In genomic region chr6:149160943-149161342, GRCh38 we compare ENCODE assay signal across 13 cellular contexts.
DNase-seq lines count a peak whose midpoint lies in the region; ATAC-seq and TF ChIP-seq lines count a peak whose summit lies in the region.
"Had no signal": no experiment of that assay in that cellular context is flagged by ENCODE, and none has a peak within 500 bp of the region (broad histone marks: within the 10 kb centered on the region; RNA-seq: fewer than 3 reads in every experiment).

No MANE protein-coding gene starts in this region.

- H2AFZ ChIP-seq in PC-3 (ENCODE audit: low read length): no peak overlapping the region
- H2AFZ ChIP-seq: GM23338 had no signal

- no peaks in the 10 kb centered on the region for H3K9me3 ChIP-seq in PC-3 (ENCODE audit: low read length)

- H4K20me1 ChIP-seq in PC-3 (ENCODE audit: low read length): no peaks in the 10 kb centered on the region
- H4K20me1 ChIP-seq: BLaER1 treated with 17β-estradiol and CSF1 and Interleukin-3, amounts not matched to agents 10 nM and 100 nM had no signal

- no peaks in the 10 kb centered on the region for H3K9me3 Mint-ChIP-seq in Calu3 (ENCODE audit: low read depth, unreplicated experiment)
- H3K9me3 Mint-ChIP-seq in stimulated activated naive B cell treated with anti-CD40 and anti-IgM and Interleukin-4, amounts not matched to agents 10 μg/mL and 1 μg/mL and 100 μg/mL, for 72 hours: no peaks in the 10 kb centered on the region
- H3K9me3 Mint-ChIP-seq: CD8-positive, alpha-beta T cell; GM23338 had no signal

- H3K4me1 ChIP-seq in PC-3 (ENCODE audit: insufficient read depth, low read length): 0 out of 2 replicates have a peak, but pooled peaks cover under 1% of the 10 kb centered on the region

- H3K27me3 Mint-ChIP-seq in Calu3 (ENCODE audit: unreplicated experiment): no peaks in the 10 kb centered on the region
- no peaks in the 10 kb centered on the region for H3K27me3 Mint-ChIP-seq in stimulated activated naive B cell treated with anti-CD40 and anti-IgM and Interleukin-4, amounts not matched to agents 10 μg/mL and 1 μg/mL and 100 μg/mL, for 72 hours
- H3K27me3 Mint-ChIP-seq: B cell had no signal

- no peaks in the 10 kb centered on the region for H3F3A ChIP-seq in PC-3 (ENCODE audit: low read length, unreplicated experiment)

- H3K27ac Mint-ChIP-seq in Calu3 (ENCODE audit: unreplicated experiment): no peak overlapping the region
- no peak overlapping the region for H3K27ac Mint-ChIP-seq in stimulated activated naive B cell treated with anti-CD40 and anti-IgM and Interleukin-4, amounts not matched to agents 10 μg/mL and 1 μg/mL and 100 μg/mL, for 72 hours
- H3K27ac Mint-ChIP-seq: B cell; CD8-positive, alpha-beta T cell; GM23338 had no signal

- no peak overlapping the region for H3K27ac ChIP-seq in PC-3 (ENCODE audit: low read length)
- H3K27ac ChIP-seq: BLaER1 treated with 17β-estradiol and CSF1 and Interleukin-3, amounts not matched to agents 10 nM and 100 nM had no signal

- CTCF ChIA-PET in Calu3 (lab: Charles Lee): no interaction called here
- CTCF ChIA-PET in PC-3 (lab: Charles Lee): no interaction called here

- no peak overlapping the region for H3K4me3 Mint-ChIP-seq in Calu3 (ENCODE audit: low read depth, unreplicated experiment)
- no peak overlapping the region for H3K4me3 Mint-ChIP-seq in stimulated activated naive B cell treated with anti-CD40 and anti-IgM and Interleukin-4, amounts not matched to agents 10 μg/mL and 1 μg/mL and 100 μg/mL, for 72 hours
- H3K4me3 Mint-ChIP-seq: B cell; CD8-positive, alpha-beta T cell; GM23338 had no signal

- DNase-seq in Calu3 (peak; percentile 4), HT-29 (ENCODE audit: low spot score) (peak; percentile 33), PC-3 (peak; percentile 10), iris pigment epithelial cell (ENCODE audit: low read depth) (peak; percentile 34)
- DNase-seq in effector CD4-positive, alpha-beta T cell: no peak
- DNase-seq in stimulated activated naive B cell treated with anti-CD40 and anti-IgM and Interleukin-4, amounts not matched to agents 10 μg/mL and 1 μg/mL and 100 μg/mL, for 72 hours: no peak
- DNase-seq: CD8-positive, alpha-beta T cell; COR-L47; HCEC 1CT had no signal

- no peak overlapping the region for H3K4me3 ChIP-seq in PC-3 (ENCODE audit: low read length)
- H3K4me3 ChIP-seq: BLaER1 treated with 17β-estradiol and CSF1 and Interleukin-3, amounts not matched to agents 10 nM and 100 nM; GM23338 had no signal

- POLR2A ChIA-PET in PC-3 (lab: Charles Lee; ENCODE audit: unreplicated experiment): no interaction called here

- no peak overlapping the region for H3K4me2 ChIP-seq in PC-3 (ENCODE audit: low read length)
- H3K4me2 ChIP-seq: BLaER1 treated with 17β-estradiol and CSF1 and Interleukin-3, amounts not matched to agents 10 nM and 100 nM; GM23338 had no signal

- H3K36me3 Mint-ChIP-seq in Calu3 (ENCODE audit: insufficient read depth, unreplicated experiment): no peaks in the 10 kb centered on the region
- H3K36me3 Mint-ChIP-seq in stimulated activated naive B cell treated with anti-CD40 and anti-IgM and Interleukin-4, amounts not matched to agents 10 μg/mL and 1 μg/mL and 100 μg/mL, for 72 hours: no peaks in the 10 kb centered on the region
- H3K36me3 Mint-ChIP-seq: CD8-positive, alpha-beta T cell had no signal

- BruUV-seq in Calu3 (replicated peaks; lab: Mats Ljungman, UMichigan) (no TSS peak), PC-3 (replicated peaks; lab: Mats Ljungman, UMichigan) (no TSS peak)

- no peaks in the 10 kb centered on the region for H3K9me2 ChIP-seq in PC-3 (replicated peaks; ENCODE audit: low read length)

- H3K79me2 ChIP-seq in PC-3 (ENCODE audit: low read length): no peaks in the 10 kb centered on the region

- no peaks in the 10 kb centered on the region for H3K36me3 ChIP-seq in PC-3 (ENCODE audit: low read depth, low read length)
- H3K36me3 ChIP-seq: BLaER1 treated with 17β-estradiol and CSF1 and Interleukin-3, amounts not matched to agents 10 nM and 100 nM had no signal

- H3K4me1 Mint-ChIP-seq in Calu3 (ENCODE audit: low read depth, unreplicated experiment): peaks cover 7% of the 10 kb centered on the region
- peaks cover 4 to 7% of the 10 kb centered on the region in 2 donors for H3K4me1 Mint-ChIP-seq in stimulated activated naive B cell treated with anti-CD40 and anti-IgM and Interleukin-4, amounts not matched to agents 10 μg/mL and 1 μg/mL and 100 μg/mL, for 72 hours

- no peak overlapping the region for H3K9ac ChIP-seq in PC-3 (ENCODE audit: low read length)
- H3K9ac ChIP-seq: BLaER1 treated with 17β-estradiol and CSF1 and Interleukin-3, amounts not matched to agents 10 nM and 100 nM had no signal

- TF ChIP-seq CTCF in Calu3 (IDR thresholded peaks at IDR 0.05; ENCODE audit: unreplicated experiment) (no peak), PC-3 (conservative IDR thresholded peaks at IDR 0.05; ENCODE audit: low read depth, low read length) (no peak)

- no peaks in the 10 kb centered on the region for H3K27me3 ChIP-seq in PC-3 (ENCODE audit: low read length)
- H3K27me3 ChIP-seq: BLaER1 treated with 17β-estradiol and CSF1 and Interleukin-3, amounts not matched to agents 10 nM and 100 nM had no signal

- intact Hi-C loops in Calu3 (cut with micrococcal nuclease; ENCODE audit: unreplicated experiment): no loop called here
- intact Hi-C loops in PC-3 (cut with micrococcal nuclease): no loop called here

- ATAC-seq in PC-3 (no peak), GM21528 (IDR thresholded peaks at IDR 0.05; ENCODE audit: low FRiP score, unreplicated experiment) (no peak)
- no peak for ATAC-seq in stimulated activated naive B cell treated with anti-CD40 and anti-IgM and Interleukin-4, amounts not matched to agents 10 μg/mL and 1 μg/mL and 100 μg/mL, for 72 hours (replicated peaks)
- ATAC-seq: CD8-positive, alpha-beta T cell; GM23338 had no signal

Comparison
In these comparisons a context has a peak if more than half of its experiments do, and no peak if none do; other contexts are left out.
1. DNase-seq: peak in Calu3 (single experiment), HT-29 (single experiment), PC-3 (single experiment) and iris pigment epithelial cell (single experiment); none in effector CD4-positive, alpha-beta T cell (single experiment) and stimulated activated naive B cell treated with anti-CD40 and anti-IgM and Interleukin-4, amounts not matched to agents 10 μg/mL and 1 μg/mL and 100 μg/mL, for 72 hours (single experiment).